ENCODE assay signal across 10 cellular contexts in genomic region chr19:55068803-55069136, GRCh38. TPM values are rescaled to one million over a fixed set of nuclear protein-coding genes. Genes with fewer than 3 reads are reported as not detected.
DNase-seq lines count a peak whose midpoint lies in the region; ATAC-seq and TF ChIP-seq lines count a peak whose summit lies in the region.
"Had no signal": no experiment of that assay in that cellular context is flagged by ENCODE, and none has a peak within 500 bp of the region (broad histone marks: within the 10 kb centered on the region; RNA-seq: fewer than 3 reads in every experiment).

No MANE protein-coding gene starts in this region.

- DNase-seq in LNCaP clone FGC (ENCODE audit: low read depth) = no peak
- DNase-seq in breast epithelium (ENCODE audit: low spot score in 2 of 2) = no peak
- no peak for DNase-seq in lower lobe of right lung
- DNase-seq in type B pancreatic cell (ENCODE audit: extremely low spot score, unreplicated experiment) = no peak
- DNase-seq in SIG-M5 treated with dmso at 0.1 percent for 504 hours (lab: John Stamatoyannopoulos, UW; ENCODE audit: unreplicated experiment) = no peak
- DNase-seq in nephron progenitor cell = no peak
- DNase-seq: COR-L47, sigmoid colon had no signal

- H3K36me3 ChIP-seq in breast epithelium (no peaks in the 10 kb centered on the region), lower lobe of right lung (no peaks in the 10 kb centered on the region)
- H3K36me3 ChIP-seq: sigmoid colon had no signal

- intact Hi-C loops in breast epithelium (cut with DNase I; ENCODE audit: low total_unique reads) = no loop called here
- intact Hi-C loops in lower lobe of right lung (cut with DNase I) = no loop called here

- no peaks in the 10 kb centered on the region for H3K36me3 Mint-ChIP-seq in type B pancreatic cell
- H3K36me3 Mint-ChIP-seq in nephron progenitor cell (ENCODE audit: low read depth) = no peaks in the 10 kb centered on the region

- ATAC-seq in lower lobe of right lung (no peak), GM18511 (IDR thresholded peaks at IDR 0.05; ENCODE audit: unreplicated experiment) (no peak)

- H3K9me3 ChIP-seq in breast epithelium = no peaks in the 10 kb centered on the region
- no peaks in the 10 kb centered on the region for H3K9me3 ChIP-seq in lower lobe of right lung
- H3K9me3 ChIP-seq: mucosa of descending colon, sigmoid colon had no signal

- H3K4me3 ChIP-seq in LNCaP clone FGC (ENCODE audit: low read depth, low read length) (peak overlapping the region; percentile 45), breast epithelium (peak overlapping the region in 2 of 3 donors; percentile 52 to 62), lower lobe of right lung (peak overlapping the region; percentile 44)
- H3K4me3 ChIP-seq: mucosa of descending colon, sigmoid colon had no signal

- H3K27me3 ChIP-seq in breast epithelium = peaks cover 3 to 5% of the 10 kb centered on the region in 2 donors
- H3K27me3 ChIP-seq in lower lobe of right lung (ENCODE audit: low read depth) = peaks cover 25% of the 10 kb centered on the region

- H3K27ac Mint-ChIP-seq in type B pancreatic cell (peak overlapping the region; percentile 99), nephron progenitor cell (no peak overlapping the region)

- H3K27me3 Mint-ChIP-seq in type B pancreatic cell (peaks cover 69% of the 10 kb centered on the region), nephron progenitor cell (ENCODE audit: low read depth, poor library complexity) (peaks cover 98% of the 10 kb centered on the region)

- TF ChIP-seq CTCF in LNCaP clone FGC (IDR thresholded peaks at IDR 0.05; ENCODE audit: control insufficient read depth, extremely low read depth, insufficient read depth) (no peak), breast epithelium (IDR thresholded peaks at IDR 0.05) (no peak), lower lobe of right lung (IDR thresholded peaks at IDR 0.05) (no peak), type B pancreatic cell (conservative IDR thresholded peaks at IDR 0.05) (no peak), nephron progenitor cell (IDR thresholded peaks at IDR 0.05) (no peak)

- TF ChIP-seq POLR2A in breast epithelium (IDR thresholded peaks at IDR 0.05) = no peak

- peak overlapping the region; percentile 44 for H3K4me3 Mint-ChIP-seq in type B pancreatic cell
- H3K4me3 Mint-ChIP-seq in nephron progenitor cell = no peak overlapping the region

- H3K4me1 ChIP-seq in breast epithelium (no peaks in the 10 kb centered on the region), lower lobe of right lung (peaks cover 6% of the 10 kb centered on the region)

- H3K27ac ChIP-seq in breast epithelium (peak overlapping the region; percentile 87 to 88), lower lobe of right lung (peak overlapping the region; percentile 73)

- H3K9me3 Mint-ChIP-seq in type B pancreatic cell (no peaks in the 10 kb centered on the region), nephron progenitor cell (peaks cover 4% of the 10 kb centered on the region)

- H3K4me1 Mint-ChIP-seq in type B pancreatic cell (ENCODE audit: unreplicated experiment) = peaks cover 9% of the 10 kb centered on the region
- H3K4me1 Mint-ChIP-seq in nephron progenitor cell = peaks cover 10% of the 10 kb centered on the region

RNA-seq across cellular contexts. Expression of gene RDH13, which starts 5.8 kb away (rescaled TPM):
- total RNA-seq in breast epithelium (10 to 100 TPM; 11.4 to 33.4 (median 22.3) TPM), lower lobe of right lung (26.0 TPM), type B pancreatic cell (ENCODE audit: low replicate concordance) (37.9 and 74.9 TPM in 2 replicates)

RNA-seq across cellular contexts. Expression of gene EPS8L1, which starts 6.9 kb away (rescaled TPM):
- 10 to 100 TPM in 2 of 3 donors, 1 to 10 TPM in 1; 2.4 to 51.1 (median 50.1) TPM for total RNA-seq in breast epithelium
- total RNA-seq in lower lobe of right lung = 28.1 TPM
- 54.0 and 116 TPM in 2 replicates for total RNA-seq in type B pancreatic cell (ENCODE audit: low replicate concordance)

RNA-seq across cellular contexts. Expression of gene GP6, which starts 30.7 kb away (rescaled TPM):
- total RNA-seq in breast epithelium (not detected), lower lobe of right lung (0.95 TPM), type B pancreatic cell (ENCODE audit: low replicate concordance) (0.22 and 0.93 TPM in 2 replicates)

RNA-seq across cellular contexts. Expression of gene PPP1R12C, which starts 48.7 kb away (rescaled TPM):
- total RNA-seq in breast epithelium = 100 to 1,000 TPM in 1 of 3 donors, 10 to 100 TPM in 2; 68.3 to 148 (median 91.7) TPM
- 103 TPM for total RNA-seq in lower lobe of right lung
- 102 and 113 TPM in 2 replicates for total RNA-seq in type B pancreatic cell (ENCODE audit: low replicate concordance)
